Comparison of ENCODE assay signal across 10 cellular contexts in the genomic region with DNA sequence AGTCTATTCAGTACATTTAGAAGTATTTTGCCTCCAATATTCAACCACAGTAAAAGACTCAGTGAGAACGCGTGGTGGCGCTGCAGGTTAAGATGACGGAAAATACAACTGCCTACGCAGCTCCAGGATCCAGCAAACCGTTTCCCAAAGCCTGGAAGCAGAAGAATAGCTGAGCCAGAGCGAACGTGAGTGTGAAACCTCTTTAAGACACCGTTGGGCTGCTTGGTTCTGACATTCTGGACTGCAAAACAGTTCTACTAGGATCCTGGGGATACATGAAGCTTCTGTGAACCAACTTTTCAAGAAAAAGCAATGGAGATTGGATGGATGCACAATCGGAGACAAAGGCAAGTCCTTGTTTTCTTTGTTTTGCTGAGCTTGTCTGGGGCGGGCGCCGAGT. TPM values are rescaled to one million over a fixed set of nuclear protein-coding genes. Genes with fewer than 3 reads are reported as not detected.
DNase-seq lines count a peak whose midpoint lies in the region; ATAC-seq and TF ChIP-seq lines count a peak whose summit lies in the region.
"Had no signal": no experiment of that assay in that cellular context is flagged by ENCODE, and none has a peak within 500 bp of the region (broad histone marks: within the 10 kb centered on the region; RNA-seq: fewer than 3 reads in every experiment).

PCDHB16 (plus strand) TSS at position 140 of the 400 bp plus-strand sequence; CDS start at position 313, 173 bp downstream.

- TF ChIP-seq EP300 in tibial nerve (IDR thresholded peaks at IDR 0.05), result peak in 1 of 2 donors; percentile 34

- TF ChIP-seq CTCF in tibial nerve (IDR thresholded peaks at IDR 0.05) (peak in 4 of 5 experiments; percentile 22 to 51 (median 35)), GM10248 (IDR thresholded peaks at IDR 0.05; ENCODE audit: control extremely low read depth, extremely low read depth, low read depth, missing control alignments) (no peak)

- CTCF ChIA-PET in GM10248 (lab: Yijun Ruan, JAX), result interaction anchor here (0.8 to 1.3 kb wide), 2 partner anchors 10 to 12 kb away, joined by 3 to 5 read pairs; partner anchors contain the start of gene PCDHB10

- no peaks in the 10 kb centered on the region for H3K4me1 ChIP-seq in adipocyte (ENCODE audit: control insufficient read depth, insufficient read depth, low read length)
- no peaks in the 10 kb centered on the region for H3K4me1 ChIP-seq in tibial nerve
- H3K4me1 ChIP-seq: BLaER1 had no signal

- TF ChIP-seq POLR2A in tibial nerve (IDR thresholded peaks at IDR 0.05), result no peak

- H3K4me3 ChIP-seq in adipocyte (ENCODE audit: low read length) (peak within 1 kb of the TSS; percentile 78), tibial nerve (peak within 1 kb of the TSS in 3 of 4 donors; percentile 18 to 47 (median 32))
- H3K4me3 ChIP-seq: BLaER1 had no signal

- peaks cover 4% of the 10 kb centered on the region for H3K27me3 ChIP-seq in adipocyte (replicated peaks; ENCODE audit: control insufficient read depth, insufficient read depth, low read length)
- H3K27me3 ChIP-seq in tibial nerve, result peaks cover 0 to 8% of the 10 kb centered on the region in 2 donors
- H3K27me3 ChIP-seq: BLaER1 had no signal

- peak within 1 kb of the TSS; percentile 64 for H3K9ac ChIP-seq in adipocyte (ENCODE audit: low read length)
- H3K9ac ChIP-seq: BLaER1 had no signal

- peak within 1 kb of the TSS; percentile 2 to 65 (median 38) for H3K27ac ChIP-seq in tibial nerve
- H3K27ac ChIP-seq: BLaER1 had no signal

- peak; percentile 18 for DNase-seq in SIG-M5 treated with dmso at 0.1 percent for 504 hours (lab: John Stamatoyannopoulos, UW; ENCODE audit: unreplicated experiment)
- no peak for DNase-seq in SIG-M5 (lab: John Stamatoyannopoulos, UW)
- DNase-seq in adipocyte (ENCODE audit: low read depth), result peak; percentile 69
- peak; percentile 60 for DNase-seq in iPS-NIHi11 (ENCODE audit: low spot score)
- DNase-seq in tibial nerve (ENCODE audit: low spot score in 2 of 2), result peak; percentile 27 to 43
- DNase-seq in NOMO-1 treated with DMSO at 0.1 percent for 48 hours (lab: John Stamatoyannopoulos, UW; ENCODE audit: unreplicated experiment), result no peak
- DNase-seq in GM10248 (ENCODE audit: extremely low spot score), result no peak

- peaks cover 34% of the 10 kb centered on the region for H3K9me3 ChIP-seq in adipocyte (ENCODE audit: control insufficient read depth, low read length)
- peaks cover 0 to 88% (median 33%) of the 10 kb centered on the region in 4 donors for H3K9me3 ChIP-seq in tibial nerve

- H3K36me3 ChIP-seq in adipocyte (ENCODE audit: control insufficient read depth, insufficient read depth, low read length, severe bottlenecking) (no peaks in the 10 kb centered on the region), tibial nerve (peaks cover 0 to 11% (median 0%) of the 10 kb centered on the region in 3 donors)
- H3K36me3 ChIP-seq: BLaER1 had no signal

- POLR2A ChIA-PET in GM10248 (lab: Yijun Ruan, JAX), result interaction anchor here (0.6 kb wide), 1 partner anchor 166 kb away, joined by 4 read pairs; no protein-coding TSS in a partner anchor

- no peak for ATAC-seq in HG02973 (IDR thresholded peaks at IDR 0.05; ENCODE audit: unreplicated experiment)

- WGBS in tibial nerve, 2 donors, result 9 to 14% methylated on average over 13 of the region's 13 CpGs

RNA-seq across cellular contexts. Expression of gene PCDHB16, which starts in this region (rescaled TPM):
- total RNA-seq in tibial nerve, result 10 to 100 TPM in 3 of 4 donors, 1 to 10 TPM in 1; 9.2 to 17.7 (median 14.6) TPM
- total RNA-seq: mononuclear cell had no signal

Comparison
In these comparisons a context has a peak if more than half of its experiments do, and no peak if none do; other contexts are left out.
1. DNase-seq: peak in SIG-M5 treated with dmso at 0.1 percent for 504 hours (single experiment), adipocyte (single experiment), iPS-NIHi11 (single experiment) and tibial nerve (2 of 2); none in SIG-M5 (single experiment), NOMO-1 treated with DMSO at 0.1 percent for 48 hours (single experiment) and GM10248 (single experiment).